19 cellular contexts compared by ENCODE assay signal in the genomic region with DNA sequence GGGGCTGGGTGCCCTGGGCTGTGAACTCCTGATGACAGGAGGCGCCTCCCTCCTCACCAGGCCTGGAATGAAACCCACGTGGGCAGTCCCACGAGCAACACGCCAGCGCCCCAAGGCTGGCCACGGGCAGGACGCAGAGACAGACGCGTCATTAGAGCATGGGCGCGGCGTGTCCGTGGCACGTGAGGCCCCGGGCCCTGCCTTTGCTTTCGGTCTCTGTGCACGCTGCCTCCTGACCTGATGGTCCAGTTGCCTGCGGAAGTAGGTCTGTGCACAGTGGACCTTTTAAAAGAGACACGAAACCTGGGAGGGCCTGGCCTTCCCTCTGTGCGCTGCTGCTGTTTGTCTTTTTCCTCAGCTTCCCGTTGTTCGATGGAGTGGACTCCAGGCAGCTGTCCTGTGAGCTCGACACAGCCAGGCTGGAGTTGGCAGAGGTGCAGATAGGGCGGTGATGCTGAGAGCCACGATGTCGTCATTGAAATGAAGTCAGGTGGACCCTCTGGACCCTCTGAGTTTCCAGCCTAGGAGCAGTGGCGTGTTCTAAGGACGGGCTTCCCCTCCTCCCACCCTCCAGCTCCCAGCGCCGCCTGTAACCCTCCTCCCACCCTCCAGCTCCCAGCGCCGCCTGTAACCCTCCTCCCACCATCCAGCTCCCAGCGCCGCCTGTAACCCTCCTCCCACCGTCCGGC. TPM values are rescaled to one million over a fixed set of nuclear protein-coding genes. Genes with fewer than 3 reads are reported as not detected.
"Had no signal": no experiment of that assay in that cellular context is flagged by ENCODE, and none has a peak within 500 bp of the region (broad histone marks: within the 10 kb centered on the region; RNA-seq: fewer than 3 reads in every experiment).

No MANE protein-coding gene starts in this region.

- ATAC-seq: body of pancreas; effector memory CD8-positive, alpha-beta T cell; foreskin keratinocyte; naive thymus-derived CD4-positive, alpha-beta T cell had no signal

- H3K36me3 ChIP-seq: heart left ventricle, neutrophil, tibial nerve had no signal

- H3K27ac ChIP-seq: body of pancreas, epithelial cell of prostate, foreskin keratinocyte, heart left ventricle, neutrophil, tibial nerve had no signal

- H3K4me1 Mint-ChIP-seq: activated CD4-positive, alpha-beta T cell treated with anti-CD3 and anti-CD28 coated beads, Interleukin-2, amount 10 ng/mL, durations not matched to agents 7 days and 5 days; activated naive CD4-positive, alpha-beta T cell treated with anti-CD3 and anti-CD28 coated beads, Interleukin-2, amount 50 U/mL, for 24 hours; central memory CD8-positive, alpha-beta T cell had no signal

- DNase-seq: activated CD4-positive, alpha-beta T cell treated with anti-CD3 and anti-CD28 coated beads, Interleukin-2, amount 10 ng/mL, durations not matched to agents 7 days and 5 days; activated CD4-positive, CD25-positive, alpha-beta regulatory T cell; activated effector memory CD4-positive, alpha-beta T cell treated with Interleukin-2 at 50 U/mL for 16 hours; activated T-cell treated with anti-CD3 and anti-CD28 coated beads, Interleukin-2, amount 50 U/mL, for 24 hours; body of pancreas; effector memory CD8-positive, alpha-beta T cell; foreskin keratinocyte; islet precursor cell; midbrain; naive thymus-derived CD4-positive, alpha-beta T cell; stimulated activated CD4-positive, alpha-beta T cell treated with anti-CD3 and anti-CD28 coated beads, Interleukin-4, amount 100 ng/mL, for 1 hour; T-helper 2 cell had no signal

- H3K27me3 Mint-ChIP-seq: activated CD4-positive, alpha-beta T cell treated with anti-CD3 and anti-CD28 coated beads, Interleukin-2, amount 10 ng/mL, durations not matched to agents 7 days and 5 days; activated naive CD4-positive, alpha-beta T cell treated with anti-CD3 and anti-CD28 coated beads, Interleukin-2, amount 50 U/mL, for 24 hours; central memory CD8-positive, alpha-beta T cell had no signal

- H3K27me3 ChIP-seq: body of pancreas had no signal

- H3K27ac Mint-ChIP-seq: activated CD4-positive, alpha-beta T cell treated with anti-CD3 and anti-CD28 coated beads, Interleukin-2, amount 10 ng/mL, durations not matched to agents 7 days and 5 days; activated naive CD4-positive, alpha-beta T cell treated with anti-CD3 and anti-CD28 coated beads, Interleukin-2, amount 50 U/mL, for 24 hours; activated T-cell treated with anti-CD3 and anti-CD28 coated beads, Interleukin-2, amount 50 U/mL, for 24 hours; dendritic cell treated with granulocyte-macrophage colony-stimulating factor and Interleukin-4, amounts not matched to agents 40 ng/mL and 50 ng/mL, for 4 days; effector memory CD8-positive, alpha-beta T cell; naive thymus-derived CD4-positive, alpha-beta T cell had no signal

- H3K9me3 Mint-ChIP-seq: activated CD4-positive, alpha-beta T cell treated with anti-CD3 and anti-CD28 coated beads, Interleukin-2, amount 10 ng/mL, durations not matched to agents 7 days and 5 days; activated naive CD4-positive, alpha-beta T cell treated with anti-CD3 and anti-CD28 coated beads, Interleukin-2, amount 50 U/mL, for 24 hours; activated T-cell treated with anti-CD3 and anti-CD28 coated beads, Interleukin-2, amount 50 U/mL, for 24 hours; central memory CD8-positive, alpha-beta T cell; dendritic cell treated with granulocyte-macrophage colony-stimulating factor and Interleukin-4, amounts not matched to agents 40 ng/mL and 50 ng/mL, for 4 days; effector memory CD8-positive, alpha-beta T cell; naive thymus-derived CD4-positive, alpha-beta T cell had no signal

- H3K4me1 ChIP-seq: body of pancreas, foreskin keratinocyte, tibial nerve had no signal

- H3K36me3 Mint-ChIP-seq: activated naive CD4-positive, alpha-beta T cell treated with anti-CD3 and anti-CD28 coated beads, Interleukin-2, amount 50 U/mL, for 24 hours; naive thymus-derived CD4-positive, alpha-beta T cell had no signal

- H3K4me3 Mint-ChIP-seq: activated CD4-positive, alpha-beta T cell treated with anti-CD3 and anti-CD28 coated beads, Interleukin-2, amount 10 ng/mL, durations not matched to agents 7 days and 5 days; activated naive CD4-positive, alpha-beta T cell treated with anti-CD3 and anti-CD28 coated beads, Interleukin-2, amount 50 U/mL, for 24 hours; activated T-cell treated with anti-CD3 and anti-CD28 coated beads, Interleukin-2, amount 50 U/mL, for 24 hours; central memory CD8-positive, alpha-beta T cell; dendritic cell treated with granulocyte-macrophage colony-stimulating factor and Interleukin-4, amounts not matched to agents 40 ng/mL and 50 ng/mL, for 4 days; effector memory CD8-positive, alpha-beta T cell; naive thymus-derived CD4-positive, alpha-beta T cell had no signal

- H3K4me3 ChIP-seq: body of pancreas had no signal

- H3K9me3 ChIP-seq: body of pancreas, heart left ventricle, neutrophil, tibial nerve had no signal

RNA-seq across cellular contexts. Expression of a gene that starts 40.1 kb away (rescaled TPM):
- total RNA-seq: activated CD4-positive, alpha-beta T cell treated with anti-CD3 and anti-CD28 coated beads, Interleukin-2, amount 10 ng/mL, durations not matched to agents 7 days and 5 days had no signal
- polyA plus RNA-seq: naive thymus-derived CD4-positive, alpha-beta T cell had no signal
